9 cellular contexts compared by ENCODE assay signal in the genomic region with DNA sequence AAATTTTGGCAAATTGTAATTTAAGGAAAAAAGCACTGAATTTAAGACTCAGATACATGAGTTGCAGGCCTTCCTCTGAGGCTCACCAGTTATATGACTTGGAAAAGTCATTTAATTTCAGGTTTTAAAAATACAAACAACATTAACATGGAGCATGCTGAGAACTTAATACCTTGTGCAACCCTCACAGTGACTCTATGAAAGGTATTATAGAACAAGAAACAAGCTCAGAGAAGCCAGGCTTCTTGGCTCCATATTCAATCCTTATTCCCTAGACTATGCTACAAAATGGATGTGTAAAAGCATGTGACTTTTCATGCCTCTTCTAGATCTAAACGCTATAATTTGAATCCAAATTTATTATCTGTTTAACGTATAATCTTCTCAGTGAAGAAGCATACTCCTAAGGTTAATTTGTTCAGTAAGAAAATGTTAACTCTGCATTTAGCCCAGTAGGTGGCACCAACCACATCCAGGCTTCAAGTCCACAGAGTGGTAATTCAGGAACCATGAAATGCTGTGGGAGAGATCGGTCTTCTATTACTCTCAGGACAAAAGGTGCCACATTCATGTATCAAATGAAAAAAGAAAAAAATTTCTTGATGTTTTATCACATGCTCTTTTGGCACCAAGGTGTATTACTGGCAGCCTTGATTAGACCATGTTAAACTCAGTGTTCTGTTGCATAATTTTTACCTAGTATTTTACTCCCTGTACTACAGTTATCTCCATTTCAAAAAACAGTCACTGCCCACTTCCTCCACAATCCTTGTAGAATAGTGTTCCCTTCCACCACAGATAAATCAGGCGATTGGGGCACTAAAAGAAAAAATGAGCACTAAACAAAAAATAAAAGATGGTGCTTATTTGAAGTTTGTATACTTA. TPM values are rescaled to one million over a fixed set of nuclear protein-coding genes. Genes with fewer than 3 reads are reported as not detected.
DNase-seq lines count a peak whose midpoint lies in the region; ATAC-seq and TF ChIP-seq lines count a peak whose summit lies in the region.
"Had no signal": no experiment of that assay in that cellular context is flagged by ENCODE, and none has a peak within 500 bp of the region (broad histone marks: within the 10 kb centered on the region; RNA-seq: fewer than 3 reads in every experiment).

No MANE protein-coding gene starts in this region.

- no peaks in the 10 kb centered on the region for H3K27me3 ChIP-seq in GM06990 (replicated peaks; ENCODE audit: control insufficient read depth, insufficient read depth, low read length)
- H3K27me3 ChIP-seq in liver (ENCODE audit: control insufficient read depth in 4 of 4, insufficient read depth in 4 of 4, low read length in 3 of 4) = no peaks in the 10 kb centered on the region

- peak; percentile 69 for ATAC-seq in HG02588 (IDR thresholded peaks at IDR 0.05; ENCODE audit: unreplicated experiment)

- H3K36me3 ChIP-seq in GM06990 (ENCODE audit: control insufficient read depth, insufficient read depth, low read length) (no peaks in the 10 kb centered on the region), liver (ENCODE audit: control insufficient read depth in 4 of 4, insufficient read depth in 3 of 4, low read depth in 1 of 4, low read length in 3 of 4) (no peaks in the 10 kb centered on the region)

- peak; percentile 15 for DNase-seq in GM06990 (ENCODE audit: extremely low read depth, insufficient read length)
- peak; percentile 13 for DNase-seq in NCI-H146 (lab: John Stamatoyannopoulos, UW)
- peak in 4 of 5 donors; percentile 2 to 51 (median 15) for DNase-seq in T-helper 1 cell
- peak; percentile 68 for DNase-seq in dedifferentiated amniotic fluid mesenchymal stem cell (ENCODE audit: extremely low spot score)
- peak; percentile 55 for DNase-seq in stromal cell of bone marrow (ENCODE audit: low read depth)

- WGBS in liver = 2% methylated on average over 4 of the region's 4 CpGs

- H3K9ac ChIP-seq in liver (ENCODE audit: low read depth in 1 of 2, low read length in 2 of 2) = peak overlapping the region in 1 of 2 donors; percentile 87

- H3K4me1 ChIP-seq in liver (ENCODE audit: control insufficient read depth in 4 of 4, insufficient read depth in 4 of 4, low read length in 3 of 4) = peaks cover 4 to 39% (median 25%) of the 10 kb centered on the region in 4 donors

- TF ChIP-seq RAD21 in liver (IDR thresholded peaks at IDR 0.05) = peak; percentile 91 to 92

- TF ChIP-seq CTCF in 22Rv1 (IDR thresholded peaks at IDR 0.05) = peak; percentile 93
- TF ChIP-seq CTCF in GM06990 (IDR thresholded peaks at IDR 0.05; ENCODE audit: insufficient read depth, low read length, poor library complexity, severe bottlenecking) = peak; percentile 83
- TF ChIP-seq CTCF in liver (IDR thresholded peaks at IDR 0.05; ENCODE audit: low read depth, low read length, missing input control) = peak; percentile 73

- H3K9me3 ChIP-seq in liver (ENCODE audit: control insufficient read depth in 4 of 4, low read length in 3 of 4) = no peaks in the 10 kb centered on the region

- H3K27ac ChIP-seq in 22Rv1 (no peak overlapping the region), liver (ENCODE audit: low read depth in 1 of 2, low read length in 2 of 2) (peak overlapping the region; percentile 42 to 64)

- no peak overlapping the region for H3K4me3 ChIP-seq in GM06990 (replicated peaks; ENCODE audit: low read depth, low read length)
- peak overlapping the region in 2 of 3 donors; percentile 16 to 44 for H3K4me3 ChIP-seq in liver (ENCODE audit: low read depth in 1 of 3, low read length in 3 of 3)

TF ChIP-seq in liver, 16 proteins besides CTCF, POLR2A, EP300 and RAD21:
- TF ChIP-seq JUND (IDR thresholded peaks at IDR 0.05) = no peak
- peak; percentile 23 for TF ChIP-seq TAF1 (conservative IDR thresholded peaks at IDR 0.05)

RNA-seq across cellular contexts. Expression of gene CCDC196, which starts 9.3 kb away (rescaled TPM):
- 1 to 10 TPM in 1 of 2 donors, not detected in 1; 5.4 TPM for total RNA-seq in liver
- polyA plus RNA-seq in liver = 10 to 100 TPM in 1 of 2 donors, 1 to 10 TPM in 1; 5.7 to 11.4 TPM
- total RNA-seq: lower leg skin had no signal

RNA-seq across cellular contexts. Expression of gene GPHN, which starts 12.5 kb away (rescaled TPM):
- 10 to 100 TPM; 18.4 to 76.4 TPM for total RNA-seq in liver
- polyA plus RNA-seq in liver = 10 to 100 TPM; 29.2 to 65.5 TPM

Comparison
In these comparisons a context has a peak if more than half of its experiments do, and no peak if none do; other contexts are left out.
1. DNase-seq: peak in every context shown above with its lines; median percentile 68 in dedifferentiated amniotic fluid mesenchymal stem cell; 55 in stromal cell of bone marrow; 15 in GM06990; 15 in T-helper 1 cell; 13 in NCI-H146.